In the genomic region with DNA sequence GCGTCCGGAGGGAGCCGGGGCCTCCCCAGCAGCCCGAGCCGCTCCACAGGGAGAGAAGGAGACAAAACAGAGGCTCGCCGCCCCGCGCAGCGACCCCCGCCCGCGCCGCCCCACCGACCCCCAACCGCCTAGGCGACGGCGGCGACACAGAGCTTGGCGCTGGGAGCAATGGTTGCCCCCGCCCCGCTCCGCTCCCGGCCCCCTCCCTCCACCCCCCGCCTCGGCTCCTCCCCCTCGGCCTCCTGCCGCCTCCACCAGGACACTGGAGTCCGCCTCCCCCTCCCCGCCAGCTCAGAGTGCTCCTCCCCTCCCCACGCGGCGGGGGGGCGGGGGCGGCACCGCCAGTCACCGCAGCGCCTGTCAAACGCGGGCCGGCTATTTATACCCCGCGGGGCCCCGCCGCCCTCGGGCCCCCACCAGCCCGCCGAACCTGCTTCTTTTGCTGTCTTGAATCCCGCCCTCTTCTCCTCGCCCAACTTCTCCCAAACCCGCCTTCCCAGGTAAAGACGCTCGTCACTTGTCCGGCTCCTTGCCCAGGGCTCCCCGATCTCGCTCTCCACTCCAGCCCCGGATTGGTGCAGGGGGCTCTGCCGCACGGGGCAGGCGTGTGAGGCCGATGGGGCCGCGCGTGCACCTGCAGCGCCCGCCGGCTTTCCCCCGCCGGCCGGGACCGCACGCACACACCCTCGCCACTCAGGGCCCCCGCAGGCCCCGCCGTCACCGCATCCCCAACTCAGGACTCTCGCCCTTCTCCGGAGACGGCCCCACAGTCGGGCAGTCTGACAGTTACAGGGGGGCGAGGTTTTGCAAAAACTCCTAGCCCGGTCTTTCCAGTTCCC, we compare ENCODE assay signal across 8 cellular contexts. TPM values are rescaled to one million over a fixed set of nuclear protein-coding genes. Genes with fewer than 3 reads are reported as not detected.
DNase-seq lines count a peak whose midpoint lies in the region; TF ChIP-seq lines count a peak whose summit lies in the region.

ELF2 (minus strand) TSS at position 170 of the 839 bp plus-strand sequence. CDS start 39,517 bp downstream, outside the sequence.

- TF ChIP-seq EP300 in stomach (IDR thresholded peaks at IDR 0.05), result no peak

- in situ Hi-C loops in HAP-1 (cut with MboI; ENCODE audit: low sequenced_read_pairs), result no loop called here

- WGBS in stomach, 5 donors, result 0 to 1% (median 0%) methylated on average over 32 to 83 of the region's 84 CpGs

- H3K27ac Mint-ChIP-seq in neural crest cell (ENCODE audit: unreplicated experiment), result peak within 1 kb of the TSS; percentile 99

- no peaks in the 10 kb centered on the region for H3K9me3 ChIP-seq in HAP-1
- H3K9me3 ChIP-seq in MG63, result no peaks in the 10 kb centered on the region
- H3K9me3 ChIP-seq in SJCRH30 (replicated peaks), result no peaks in the 10 kb centered on the region
- H3K9me3 ChIP-seq in stomach, result no peaks in the 10 kb centered on the region

- H3K36me3 ChIP-seq in HAP-1 (replicated peaks), result no peaks in the 10 kb centered on the region
- no peaks in the 10 kb centered on the region for H3K36me3 ChIP-seq in MG63
- no peaks in the 10 kb centered on the region for H3K36me3 ChIP-seq in SJCRH30
- no peaks in the 10 kb centered on the region for H3K36me3 ChIP-seq in stomach

- H3K27me3 Mint-ChIP-seq in neural crest cell (ENCODE audit: low read depth), result peaks cover 3% of the 10 kb centered on the region

- H3K27me3 ChIP-seq in HAP-1 (ENCODE audit: low read depth) (no peaks in the 10 kb centered on the region; the same call in 1 of the 2 replicates), MG63 (no peaks in the 10 kb centered on the region), SJCRH30 (no peaks in the 10 kb centered on the region), stomach (no peaks in the 10 kb centered on the region)

- no peak for TF ChIP-seq CTCF in fibroblast of villous mesenchyme (IDR thresholded peaks at IDR 0.05; ENCODE audit: insufficient read depth, low read depth, low read length)
- TF ChIP-seq CTCF in neural crest cell (conservative IDR thresholded peaks at IDR 0.05), result no peak
- no peak for TF ChIP-seq CTCF in stomach (IDR thresholded peaks at IDR 0.05)

- H3K9me3 Mint-ChIP-seq in neural crest cell, result no peaks in the 10 kb centered on the region

- intact Hi-C loops in stomach (cut with DNase I; ENCODE audit: low total_unique reads), result loop anchor here (5.0 kb wide), 1 partner anchor 75 kb away; no protein-coding TSS in a partner anchor

- peak; percentile 91 for DNase-seq in ELF-1 (ENCODE audit: low read depth, low spot score)
- peak; percentile 86 to 95 for DNase-seq in HAP-1 (ENCODE audit: low spot score in 2 of 2)
- DNase-seq in MG63, result peak; percentile 88
- DNase-seq in SJCRH30, result peak; percentile 83 to 87
- DNase-seq in activated gamma-delta T cell treated with Interleukin-2 at 50 U/mL for 16 hours, result peak; percentile 72
- DNase-seq in fibroblast of villous mesenchyme (ENCODE audit: low read depth), result peak; percentile 92
- peak; percentile 65 for DNase-seq in neural crest cell (ENCODE audit: low read depth, low spot score)
- peak; percentile 94 for DNase-seq in stomach

- H3K4me1 ChIP-seq in HAP-1 (peaks cover 26% of the 10 kb centered on the region), SJCRH30 (no peaks in the 10 kb centered on the region), stomach (peaks cover 5 to 36% (median 25%) of the 10 kb centered on the region in 4 donors)

- H3K4me1 Mint-ChIP-seq in neural crest cell, result peaks cover 15% of the 10 kb centered on the region

- TF ChIP-seq POLR2A in stomach (IDR thresholded peaks at IDR 0.05), result no peak

- H3K4me3 ChIP-seq in HAP-1, result peak within 1 kb of the TSS; percentile 88
- peak within 1 kb of the TSS; percentile 87 for H3K4me3 ChIP-seq in MG63
- peak within 1 kb of the TSS; percentile 99 for H3K4me3 ChIP-seq in SJCRH30
- peak within 1 kb of the TSS; percentile 91 for H3K4me3 ChIP-seq in fibroblast of villous mesenchyme (ENCODE audit: low read depth, low read length)
- H3K4me3 ChIP-seq in stomach, result peak within 1 kb of the TSS; percentile 86 to 99 (median 92)

- H3K27ac ChIP-seq in SJCRH30 (peak within 1 kb of the TSS; percentile 82), stomach (peak within 1 kb of the TSS; percentile 98 to 100 (median 100))

- peak within 1 kb of the TSS; percentile 94 for H3K4me3 Mint-ChIP-seq in neural crest cell

- H3K36me3 Mint-ChIP-seq in neural crest cell (ENCODE audit: low read depth), result no peaks in the 10 kb centered on the region

RNA-seq across cellular contexts. Expression of gene ELF2, which starts in this region (rescaled TPM):
- total RNA-seq in MG63 (2014; rRNA removed; shearing (Covaris generic); ENCODE audit: low replicate concordance), result 16.4 and 19.0 TPM in 2 replicates
- total RNA-seq in SJCRH30 (2014; rRNA removed; shearing (Covaris generic)), result 51.2 and 55.9 TPM in 2 replicates
- total RNA-seq in fibroblast of villous mesenchyme, result 40.3 and 45.8 TPM in 2 replicates
- total RNA-seq in neural crest cell, result 37.8 and 39.4 TPM in 2 replicates
- total RNA-seq in stomach, result 100 to 1,000 TPM in 1 of 5 donors, 10 to 100 TPM in 4; 30.1 to 115 (median 64.8) TPM
- polyA plus RNA-seq in stomach, result 10 to 100 TPM; 10.6 to 24.3 (median 12.2) TPM

Comparison
In these comparisons a context has a peak if more than half of its experiments do, and no peak if none do; other contexts are left out.
1. Peak in every context shown above with its lines: DNase-seq, H3K4me3 ChIP-seq and H3K27ac ChIP-seq.